Comparison of ENCODE assay signal across 8 cellular contexts in genomic region chr1:26810105-26810504, GRCh38. TPM values are rescaled to one million over a fixed set of nuclear protein-coding genes. Genes with fewer than 3 reads are reported as not detected.
A peak's percentile ranks its signal among the peaks of the same experiment; 100 is the strongest.
DNase-seq lines count a peak whose midpoint lies in the region; ATAC-seq and TF ChIP-seq lines count a peak whose summit lies in the region.
"Not testable (repeated sequence)": the region's sequence is repeated elsewhere in the genome, so short reads cannot be mapped to it uniquely, and the experiment has no call there.

No MANE protein-coding gene starts in this region.

- POLR2A ChIA-PET in BJ (lab: Charles Lee): not testable (repeated sequence)
- POLR2A ChIA-PET in T-cell (lab: Charles Lee): interaction anchor here (0.6 to 1.7 kb wide), 3 partner anchors 18 to 381 kb away, joined by 3 to 7 read pairs (median 5); no protein-coding TSS in a partner anchor

- not testable (repeated sequence) for H3K4me1 ChIP-seq in GM23338 (ENCODE audit: insufficient read depth); lower lobe of right lung

- not testable (repeated sequence) for H3K9me2 ChIP-seq in GM23338 (ENCODE audit: insufficient read depth)

- H3K36me3 Mint-ChIP-seq in GM23338 (ENCODE audit: low read depth); T-cell; activated T-helper 17 cell treated with anti-CD3 and anti-CD28 coated beads, Interleukin-2, amount 50 U/mL, for 72 hours (ENCODE audit: low read depth): not testable (repeated sequence)

- not testable (repeated sequence) for H3K4me1 Mint-ChIP-seq in GM23338
- peaks cover 11 to 18% (median 15%) of the 10 kb centered on the region in 3 donors for H3K4me1 Mint-ChIP-seq in T-cell
- H3K4me1 Mint-ChIP-seq in activated T-helper 17 cell treated with anti-CD3 and anti-CD28 coated beads, Interleukin-2, amount 50 U/mL, for 72 hours: peaks cover 22% of the 10 kb centered on the region

- peaks cover 23% of the 10 kb centered on the region for H3K9me3 Mint-ChIP-seq in GM23338
- not testable (repeated sequence) for H3K9me3 Mint-ChIP-seq in T-cell; activated T-helper 17 cell treated with anti-CD3 and anti-CD28 coated beads, Interleukin-2, amount 50 U/mL, for 72 hours

- H3K4me3 ChIP-seq in BJ (ENCODE audit: low read depth, low read length); GM23338; epithelial cell of esophagus (ENCODE audit: low read length); lower lobe of right lung: not testable (repeated sequence)

- H3K79me2 ChIP-seq in GM23338 (replicated peaks; ENCODE audit: insufficient read depth): not testable (repeated sequence)

- intact Hi-C loops in lower lobe of right lung (cut with DNase I): not testable (repeated sequence)

- H3K27ac ChIP-seq in GM23338 (ENCODE audit: low read depth); lower lobe of right lung: not testable (repeated sequence)

- H2AFZ ChIP-seq in GM23338: not testable (repeated sequence)

- not testable (repeated sequence) for H3K27me3 ChIP-seq in BJ (ENCODE audit: control insufficient read depth, insufficient read depth, low read length); GM23338 (ENCODE audit: insufficient read depth); lower lobe of right lung (ENCODE audit: low read depth)

- not testable (repeated sequence) for H3F3A ChIP-seq in GM23338 (replicated peaks; ENCODE audit: low read depth)

- H3K4me3 Mint-ChIP-seq in GM23338: not testable (repeated sequence)
- peak overlapping the region in 2 of 3 donors; percentile 21 to 29 for H3K4me3 Mint-ChIP-seq in T-cell
- peak overlapping the region; percentile 36 for H3K4me3 Mint-ChIP-seq in activated T-helper 17 cell treated with anti-CD3 and anti-CD28 coated beads, Interleukin-2, amount 50 U/mL, for 72 hours

- not testable (repeated sequence) for H3K4me2 ChIP-seq in GM23338

- H3K27ac Mint-ChIP-seq in GM23338, T-cell: not testable (repeated sequence)
- peak overlapping the region; percentile 56 for H3K27ac Mint-ChIP-seq in activated T-helper 17 cell treated with anti-CD3 and anti-CD28 coated beads, Interleukin-2, amount 50 U/mL, for 72 hours

- TF ChIP-seq CTCF in BJ (IDR thresholded peaks at IDR 0.05; ENCODE audit: insufficient read depth, low read depth, low read length) (peak; percentile 83), GM23338 (conservative IDR thresholded peaks at IDR 0.05; ENCODE audit: low read depth in 2 of 2) (peak; percentile 85 to 86), epithelial cell of esophagus (IDR thresholded peaks at IDR 0.05; ENCODE audit: insufficient read depth, low read depth, low read length, missing control alignments) (peak; percentile 89), lower lobe of right lung (IDR thresholded peaks at IDR 0.05) (peak; percentile 74)

- H3K9me3 ChIP-seq in lower lobe of right lung: not testable (repeated sequence)

- CTCF ChIA-PET in BJ (lab: Yijun Ruan, JAX) (interaction anchor here (0.6 to 4.5 kb wide), 23 partner anchors 10 to 665 kb away, joined by 3 to 54 read pairs (median 4); partner anchors contain the start of genes GPN2 and ZDHHC18), T-cell (lab: Charles Lee) (interaction anchor here (0.6 to 4.6 kb wide), 13 partner anchors 9 to 208 kb away, joined by 3 to 57 read pairs (median 4); no protein-coding TSS in a partner anchor)

- H3K27me3 Mint-ChIP-seq in GM23338 (ENCODE audit: insufficient read depth, low read depth, poor library complexity); T-cell; activated T-helper 17 cell treated with anti-CD3 and anti-CD28 coated beads, Interleukin-2, amount 50 U/mL, for 72 hours: not testable (repeated sequence)

- not testable (repeated sequence) for H4K20me1 ChIP-seq in GM23338 (replicated peaks; ENCODE audit: insufficient read depth)

- H3K36me3 ChIP-seq in BJ (ENCODE audit: control insufficient read depth, insufficient read depth, low read length); GM23338 (ENCODE audit: insufficient read depth); lower lobe of right lung: not testable (repeated sequence)

- ATAC-seq in GM23338 (peak; percentile 89), T-cell (replicated peaks in 1 of 4) (peak; percentile 54 to 95 (median 68)), lower lobe of right lung (peak; percentile 84 to 86)
- ATAC-seq in activated T-helper 17 cell treated with anti-CD3 and anti-CD28 coated beads, Interleukin-2, amount 50 U/mL, for 72 hours (replicated peaks): peak; percentile 68

- DNase-seq in BJ (ENCODE audit: low read depth); lower lobe of right lung: not testable (repeated sequence)
- peak; percentile 93 for DNase-seq in GM23338 (ENCODE audit: low spot score)
- DNase-seq in NCI-H2107 (lab: John Stamatoyannopoulos, UW): peak; percentile 57
- DNase-seq in T-cell: peak; percentile 44 to 83 (median 74)
- DNase-seq in epithelial cell of esophagus (ENCODE audit: low read depth): peak; percentile 80
- DNase-seq in stimulated activated CD4-positive, alpha-beta T cell treated with anti-CD3 and anti-CD28 coated beads, Interleukin-2, amount 100 ng/mL, for 48 hours: peak; percentile 69 to 73

RNA-seq across cellular contexts. Expression of gene ZDHHC18, which starts 16.4 kb away (rescaled TPM):
- polyA plus RNA-seq in BJ (2011; rRNA removed) (26.6 and 42.1 TPM in 2 replicates), GM23338 (2016; fragmentation: Nextera tagmentation; extraction: Ambion mirVana) (5.6 and 6.3 TPM in 2 replicates)
- 25.3 and 35.0 TPM in 2 replicates for polyA minus RNA-seq in BJ (2011; rRNA and poly(A)+ RNA removed)
- total RNA-seq in GM23338 (2014; rRNA removed; shearing (Covaris generic)): 15.5 and 26.8 TPM in 2 replicates
- total RNA-seq in T-cell (10 to 100 TPM; 41.1 to 59.9 (median 50.6) TPM), lower lobe of right lung (29.1 TPM)
- 10 to 100 TPM; 84.3 to 86.1 TPM for total RNA-seq in activated T-helper 17 cell treated with anti-CD3 and anti-CD28 coated beads, Interleukin-2, amount 50 U/mL, for 72 hours

RNA-seq across cellular contexts. Expression of gene PIGV, which starts 22.4 kb away (rescaled TPM):
- polyA plus RNA-seq in BJ (2011; rRNA removed) (25.7 and 28.0 TPM in 2 replicates), GM23338 (2016; fragmentation: Nextera tagmentation; extraction: Ambion mirVana) (3.8 and 4.5 TPM in 2 replicates)
- 23.0 and 34.3 TPM in 2 replicates for polyA minus RNA-seq in BJ (2011; rRNA and poly(A)+ RNA removed)
- 11.7 and 12.6 TPM in 2 replicates for total RNA-seq in GM23338 (2014; rRNA removed; shearing (Covaris generic))
- total RNA-seq in T-cell (10 to 100 TPM; 10.3 to 24.0 (median 20.3) TPM), lower lobe of right lung (20.3 TPM)
- 10 to 100 TPM; 14.0 to 18.1 TPM for total RNA-seq in activated T-helper 17 cell treated with anti-CD3 and anti-CD28 coated beads, Interleukin-2, amount 50 U/mL, for 72 hours

RNA-seq across cellular contexts. Expression of gene SFN, which starts 52.8 kb away (rescaled TPM):
- polyA plus RNA-seq in BJ (2011; rRNA removed): 0.20 TPM in 1 of 2 replicates, not detected in the other
- polyA minus RNA-seq in BJ (2011; rRNA and poly(A)+ RNA removed): not detected in 2 replicates
- 2.6 and 4.1 TPM in 2 replicates for total RNA-seq in GM23338 (2014; rRNA removed; shearing (Covaris generic))
- 1.8 and 3.6 TPM in 2 replicates for polyA plus RNA-seq in GM23338 (2016; fragmentation: Nextera tagmentation; extraction: Ambion mirVana)
- total RNA-seq in T-cell: 1 to 10 TPM in 4 of 5 donors, under 1 TPM in 1; 0.28 to 1.7 (median 1.6) TPM
- 1 to 10 TPM; 4.3 to 4.7 TPM for total RNA-seq in activated T-helper 17 cell treated with anti-CD3 and anti-CD28 coated beads, Interleukin-2, amount 50 U/mL, for 72 hours
- 47.5 TPM for total RNA-seq in lower lobe of right lung
